ENCODE assay signal across 33 cellular contexts in genomic region chr4:48538358-48538757, GRCh38. TPM values are rescaled to one million over a fixed set of nuclear protein-coding genes. Genes with fewer than 3 reads are reported as not detected.
A peak's percentile ranks its signal among the peaks of the same experiment; 100 is the strongest.
DNase-seq lines count a peak whose midpoint lies in the region; ATAC-seq and TF ChIP-seq lines count a peak whose summit lies in the region.
"Had no signal": no experiment of that assay in that cellular context is flagged by ENCODE, and none has a peak within 500 bp of the region (broad histone marks: within the 10 kb centered on the region; RNA-seq: fewer than 3 reads in every experiment).

No MANE protein-coding gene starts in this region.

- H3K27me3 Mint-ChIP-seq in GM23338 (ENCODE audit: insufficient read depth, low read depth, poor library complexity) (peaks cover 2% of the 10 kb centered on the region), mesothelial cell of epicardium (ENCODE audit: low read depth) (no peaks in the 10 kb centered on the region)
- H3K27me3 Mint-ChIP-seq: activated CD4-positive, alpha-beta T cell treated with anti-CD3 and anti-CD28 coated beads for 36 hours; effector memory CD8-positive, alpha-beta T cell; memory B cell had no signal

- no peak overlapping the region for H3K4me3 ChIP-seq in GM23338
- H3K4me3 ChIP-seq in mucosa of descending colon, result no peak overlapping the region
- H3K4me3 ChIP-seq: BLaER1 treated with 17β-estradiol and CSF1 and Interleukin-3, amounts not matched to agents 10 nM and 100 nM; colonic mucosa; esophagus muscularis mucosa; GM12878; heart left ventricle; prostate gland; sigmoid colon; upper lobe of left lung had no signal

- peak overlapping the region; percentile 34; the same call in 1 of the 2 replicates for H3K27ac Mint-ChIP-seq in GM23338
- H3K27ac Mint-ChIP-seq in mesothelial cell of epicardium, result peak overlapping the region; percentile 53
- H3K27ac Mint-ChIP-seq: activated CD4-positive, alpha-beta T cell treated with anti-CD3 and anti-CD28 coated beads for 36 hours; activated naive CD4-positive, alpha-beta T cell treated with anti-CD3 and anti-CD28 coated beads, Interleukin-2, amount 50 U/mL, for 72 hours; effector memory CD8-positive, alpha-beta T cell; memory B cell; stimulated activated effector memory CD8-positive, alpha-beta T cell treated with anti-CD3 and anti-CD28 coated beads, Interleukin-12 subunit alpha, Interleukin-12 subunit beta, amount 100 ng/mL, for 72 hours had no signal

- no peak overlapping the region for H2AFZ ChIP-seq in GM23338

- H3K36me3 Mint-ChIP-seq in GM23338 (ENCODE audit: low read depth) (peaks cover 37% of the 10 kb centered on the region; the same call in 2 of the 3 replicates), mesothelial cell of epicardium (peaks cover 27% of the 10 kb centered on the region)

- H3K4me1 Mint-ChIP-seq in GM23338 (peaks cover 50% of the 10 kb centered on the region), mesothelial cell of epicardium (peaks cover 8% of the 10 kb centered on the region)
- H3K4me1 Mint-ChIP-seq: activated CD4-positive, alpha-beta T cell treated with anti-CD3 and anti-CD28 coated beads for 36 hours; memory B cell; stimulated activated effector memory CD8-positive, alpha-beta T cell treated with anti-CD3 and anti-CD28 coated beads, Interleukin-12 subunit alpha, Interleukin-12 subunit beta, amount 100 ng/mL, for 72 hours had no signal

- peak overlapping the region; percentile 21; the same call in 1 of the 2 replicates for H3K27ac ChIP-seq in GM23338 (ENCODE audit: low read depth)
- H3K27ac ChIP-seq: BLaER1 treated with 17β-estradiol and CSF1 and Interleukin-3, amounts not matched to agents 10 nM and 100 nM; colonic mucosa; esophagus muscularis mucosa; foreskin keratinocyte; heart left ventricle; neutrophil; prostate gland; sigmoid colon had no signal

- peak overlapping the region; percentile 50; the same call in 1 of the 2 replicates for H3K4me2 ChIP-seq in GM23338
- H3K4me2 ChIP-seq: BLaER1 treated with 17β-estradiol and CSF1 and Interleukin-3, amounts not matched to agents 10 nM and 100 nM had no signal

- no peaks in the 10 kb centered on the region for H3F3A ChIP-seq in GM23338 (replicated peaks; ENCODE audit: low read depth)

- no peaks in the 10 kb centered on the region for H3K9me3 Mint-ChIP-seq in GM23338
- no peaks in the 10 kb centered on the region for H3K9me3 Mint-ChIP-seq in mesothelial cell of epicardium
- H3K9me3 Mint-ChIP-seq: activated naive CD4-positive, alpha-beta T cell treated with anti-CD3 and anti-CD28 coated beads, Interleukin-2, amount 50 U/mL, for 72 hours; effector memory CD8-positive, alpha-beta T cell; memory B cell; stimulated activated effector memory CD8-positive, alpha-beta T cell treated with anti-CD3 and anti-CD28 coated beads, Interleukin-12 subunit alpha, Interleukin-12 subunit beta, amount 100 ng/mL, for 72 hours had no signal

- H3K4me1 ChIP-seq in GM23338 (ENCODE audit: insufficient read depth), result peaks cover 33% of the 10 kb centered on the region
- H3K4me1 ChIP-seq in mucosa of descending colon (ENCODE audit: low read depth), result no peaks in the 10 kb centered on the region
- H3K4me1 ChIP-seq: colonic mucosa, foreskin keratinocyte, prostate gland, sigmoid colon had no signal

- H3K9me3 ChIP-seq in mucosa of descending colon, result no peaks in the 10 kb centered on the region
- H3K9me3 ChIP-seq: BLaER1 treated with 17β-estradiol and CSF1 and Interleukin-3, amounts not matched to agents 10 nM and 100 nM; colonic mucosa; esophagus muscularis mucosa; heart left ventricle; neutrophil; prostate gland; sigmoid colon; upper lobe of left lung had no signal

- DNase-seq in GM23338 (ENCODE audit: low spot score) (peak; percentile 21), NCI-H146 treated with DMSO at 0.1 percent for 48 hours (lab: John Stamatoyannopoulos, UW; ENCODE audit: unreplicated experiment) (peak; percentile 77), OCI-M1 (lab: John Stamatoyannopoulos, UW) (peak; percentile 44), mesothelial cell of epicardium (ENCODE audit: low spot score in 2 of 2, unreplicated experiment in 2 of 2) (no peak), mucosa of descending colon (no peak), NCI-H1092 (lab: John Stamatoyannopoulos, UW) (no peak)
- DNase-seq: activated CD4-positive, alpha-beta T cell treated with anti-CD3 and anti-CD28 coated beads for 36 hours; activated T-cell treated with anti-CD3 and anti-CD28 coated beads for 4 hours; anterior cingulate cortex; colonic mucosa; effector memory CD8-positive, alpha-beta T cell; foreskin keratinocyte; GOT3; heart left ventricle; MV-4-11; NCI-H2107; NCI-H446 treated with DMSO at 0.1 percent for 48 hours; RPMI8226; sigmoid colon; stimulated activated CD4-positive, alpha-beta T cell treated with anti-CD3 and anti-CD28 coated beads, Interleukin-4, amount 100 ng/mL, for 24 hours; substantia nigra; upper lobe of left lung had no signal

- H3K4me3 Mint-ChIP-seq in GM23338, result no peak overlapping the region
- H3K4me3 Mint-ChIP-seq in mesothelial cell of epicardium, result no peak overlapping the region
- H3K4me3 Mint-ChIP-seq: activated CD4-positive, alpha-beta T cell treated with anti-CD3 and anti-CD28 coated beads for 36 hours; effector memory CD8-positive, alpha-beta T cell; memory B cell; stimulated activated effector memory CD8-positive, alpha-beta T cell treated with anti-CD3 and anti-CD28 coated beads, Interleukin-12 subunit alpha, Interleukin-12 subunit beta, amount 100 ng/mL, for 72 hours had no signal

- intact Hi-C loops in mucosa of descending colon (cut with DNase I, micrococcal nuclease), result no loop called here

- no peaks in the 10 kb centered on the region for H3K27me3 ChIP-seq in GM23338 (ENCODE audit: insufficient read depth)
- H3K27me3 ChIP-seq: BLaER1 treated with 17β-estradiol and CSF1 and Interleukin-3, amounts not matched to agents 10 nM and 100 nM; colonic mucosa; esophagus muscularis mucosa; foreskin keratinocyte; heart left ventricle; neutrophil; sigmoid colon; upper lobe of left lung had no signal

- TF ChIP-seq CTCF in GM23338 (conservative IDR thresholded peaks at IDR 0.05; ENCODE audit: low read depth in 2 of 2) (no peak), mesothelial cell of epicardium (IDR thresholded peaks at IDR 0.05; ENCODE audit: unreplicated experiment) (no peak), mucosa of descending colon (IDR thresholded peaks at IDR 0.05) (no peak)

- H4K20me1 ChIP-seq in GM23338 (replicated peaks; ENCODE audit: insufficient read depth), result no peaks in the 10 kb centered on the region

- no peaks in the 10 kb centered on the region for H3K79me2 ChIP-seq in GM23338 (replicated peaks; ENCODE audit: insufficient read depth)

- no peaks in the 10 kb centered on the region for H3K9me2 ChIP-seq in GM23338 (ENCODE audit: insufficient read depth)

- H3K36me3 ChIP-seq in GM23338 (ENCODE audit: insufficient read depth) (peaks cover 7% of the 10 kb centered on the region; the same call in 1 of the 2 replicates), mucosa of descending colon (ENCODE audit: low read depth) (peaks cover 17% of the 10 kb centered on the region)
- H3K36me3 ChIP-seq: prostate gland had no signal

- ATAC-seq in GM23338, result no peak; the same call in 2 of the 3 replicates
- ATAC-seq in mucosa of descending colon, result no peak
- no peak for ATAC-seq in GM18867 (IDR thresholded peaks at IDR 0.05; ENCODE audit: unreplicated experiment)
- ATAC-seq: activated CD4-positive, alpha-beta T cell treated with anti-CD3 and anti-CD28 coated beads for 36 hours; activated naive CD4-positive, alpha-beta T cell treated with anti-CD3 and anti-CD28 coated beads, Interleukin-2, amount 50 U/mL, for 72 hours; effector memory CD8-positive, alpha-beta T cell; foreskin keratinocyte; GM12878; heart left ventricle; stimulated activated effector memory CD8-positive, alpha-beta T cell treated with anti-CD3 and anti-CD28 coated beads, Interleukin-12 subunit alpha, Interleukin-12 subunit beta, amount 100 ng/mL, for 72 hours had no signal

TF ChIP-seq in GM23338, 12 proteins besides CTCF, POLR2A, EP300 and RAD21 (continues in another document):
- TF ChIP-seq ETS1 (IDR thresholded peaks at IDR 0.05), result no peak

RNA-seq across cellular contexts. Expression of gene ZAR1, which starts 48.3 kb away (rescaled TPM):
- 0.78 and 1.6 TPM in 2 replicates for total RNA-seq in GM23338 (2014; rRNA removed; shearing (Covaris generic))
- polyA plus RNA-seq in GM23338 (2016; fragmentation: Nextera tagmentation; extraction: Ambion mirVana), result 0.14 and 0.27 TPM in 2 replicates
- total RNA-seq in mesothelial cell of epicardium (2.3 to 3.1 TPM (median 3.1 TPM) in 3 replicates), mucosa of descending colon (not detected)
- total RNA-seq: activated CD4-positive, alpha-beta T cell treated with anti-CD3 and anti-CD28 coated beads for 36 hours; activated naive CD4-positive, alpha-beta T cell treated with anti-CD3 and anti-CD28 coated beads, Interleukin-2, amount 50 U/mL, for 72 hours; colonic mucosa; esophagus muscularis mucosa; foreskin keratinocyte; GM12878; heart left ventricle; sigmoid colon; SK-MEL-5; T-helper 1 cell treated with Interleukin-12 subunit alpha and Interleukin-12 subunit beta and Interleukin-4 antibody, amounts not matched to agents 30 ng/mL and 1 ng/mL, for 36 hours had no signal
- polyA plus RNA-seq: foreskin keratinocyte, GM12878, heart left ventricle, sigmoid colon had no signal

RNA-seq across cellular contexts. Expression of gene SLC10A4, which starts 55.2 kb away (rescaled TPM):
- 2.3 and 4.3 TPM in 2 replicates for total RNA-seq in GM23338 (2014; rRNA removed; shearing (Covaris generic))
- 2.1 and 2.3 TPM in 2 replicates for polyA plus RNA-seq in GM23338 (2016; fragmentation: Nextera tagmentation; extraction: Ambion mirVana)
- total RNA-seq in mesothelial cell of epicardium, result 9.9 to 11.2 TPM (median 10.1 TPM) in 3 replicates
- total RNA-seq in mucosa of descending colon, result 1 to 10 TPM in 1 of 3 donors, under 1 TPM in 1, not detected in 1; 0.26 to 2.1 TPM
- total RNA-seq: activated CD4-positive, alpha-beta T cell treated with anti-CD3 and anti-CD28 coated beads for 36 hours; activated naive CD4-positive, alpha-beta T cell treated with anti-CD3 and anti-CD28 coated beads, Interleukin-2, amount 50 U/mL, for 72 hours; foreskin keratinocyte; GM12878; SK-MEL-5 had no signal
- polyA plus RNA-seq: foreskin keratinocyte had no signal

Comparison
In these comparisons a context has a peak if more than half of its experiments do, and no peak if none do; other contexts are left out.
1. DNase-seq: peak in GM23338 (single experiment), NCI-H146 treated with DMSO at 0.1 percent for 48 hours (single experiment) and OCI-M1 (single experiment); none in mesothelial cell of epicardium (0 of 2), mucosa of descending colon (0 of 3) and NCI-H1092 (single experiment).